Comparison of ENCODE assay signal across 25 cellular contexts in the genomic region with DNA sequence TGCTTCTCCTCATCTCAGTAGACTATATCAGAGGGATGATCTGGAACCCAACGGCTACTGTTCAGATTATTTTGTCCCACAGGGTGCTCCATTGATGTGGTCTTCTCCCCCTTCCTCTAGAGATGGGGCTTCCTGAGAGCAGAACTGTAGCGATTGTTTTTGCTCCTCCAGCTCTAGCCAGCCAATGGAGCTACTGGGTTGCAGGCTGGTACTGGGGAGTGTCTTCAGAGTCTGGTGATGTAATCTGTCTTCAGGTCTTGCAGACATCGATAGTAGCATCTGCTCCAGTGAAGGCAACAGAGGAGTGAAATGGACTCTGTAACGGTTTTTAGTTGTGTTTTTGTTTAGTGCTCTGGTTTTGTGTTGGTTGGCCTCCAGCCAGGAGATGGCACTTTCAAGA.
DNase-seq lines count a peak whose midpoint lies in the region; ATAC-seq and TF ChIP-seq lines count a peak whose summit lies in the region.
"Had no signal": no experiment of that assay in that cellular context is flagged by ENCODE, and none has a peak within 500 bp of the region (broad histone marks: within the 10 kb centered on the region; RNA-seq: fewer than 3 reads in every experiment).

No MANE protein-coding gene starts in this region.

- no peak for TF ChIP-seq POLR2A in suprapubic skin (IDR thresholded peaks at IDR 0.05)

- H3K4ac ChIP-seq in mesenchymal stem cell (ENCODE audit: low read depth in 1 of 2, low read length in 2 of 2): no peak overlapping the region

- no peak overlapping the region for H4K91ac ChIP-seq in mesenchymal stem cell (ENCODE audit: low read length)

- H3K36me3 Mint-ChIP-seq in activated CD4-positive, alpha-beta T cell treated with anti-CD3 and anti-CD28 coated beads, Interleukin-2, amount 10 ng/mL, durations not matched to agents 24 days and 14 days (ENCODE audit: low read depth): peaks cover 43% of the 10 kb centered on the region
- peaks cover 0 to 6% of the 10 kb centered on the region in 2 donors for H3K36me3 Mint-ChIP-seq in CD4-positive, alpha-beta memory T cell
- H3K36me3 Mint-ChIP-seq in activated CD4-positive, alpha-beta memory T cell treated with anti-CD3 and anti-CD28 coated beads for 36 hours: peaks cover 4% of the 10 kb centered on the region
- H3K36me3 Mint-ChIP-seq: CD4-positive, CD25-positive, alpha-beta regulatory T cell; stimulated activated memory B cell treated with anti-CD40 and anti-IgM and Interleukin-4, amounts not matched to agents 10 μg/mL and 1 μg/mL and 100 μg/mL, for 72 hours had no signal

- H3K4me2 ChIP-seq in mesenchymal stem cell (ENCODE audit: low read length, poor library complexity, severe bottlenecking): no peak overlapping the region
- H3K4me2 ChIP-seq: PC-9 had no signal

- no peaks in the 10 kb centered on the region for H3K27me3 Mint-ChIP-seq in activated CD4-positive, alpha-beta T cell treated with anti-CD3 and anti-CD28 coated beads, Interleukin-2, amount 10 ng/mL, durations not matched to agents 24 days and 14 days
- H3K27me3 Mint-ChIP-seq in CD4-positive, alpha-beta memory T cell: no peaks in the 10 kb centered on the region
- H3K27me3 Mint-ChIP-seq in activated CD4-positive, alpha-beta memory T cell treated with anti-CD3 and anti-CD28 coated beads for 36 hours: no peaks in the 10 kb centered on the region
- H3K27me3 Mint-ChIP-seq: CD4-positive, CD25-positive, alpha-beta regulatory T cell; central memory CD8-positive, alpha-beta T cell had no signal

- no peak overlapping the region for H2BK15ac ChIP-seq in mesenchymal stem cell (ENCODE audit: low read depth, poor library complexity, severe bottlenecking)

- CTCF ChIA-PET in CD4-positive, alpha-beta memory T cell (lab: Charles Lee; ENCODE audit: partially characterized antibody): interaction anchor here (1.2 to 1.6 kb wide), 2 partner anchors 14 to 110 kb away, joined by 3 read pairs; no protein-coding TSS in a partner anchor
- CTCF ChIA-PET in activated CD4-positive, alpha-beta memory T cell treated with anti-CD3 and anti-CD28 coated beads for 36 hours (lab: Charles Lee): interaction anchor here (0.7 kb wide), 1 partner anchor 111 kb away, joined by 3 read pairs; no protein-coding TSS in a partner anchor

- no peaks in the 10 kb centered on the region for H3K9me3 ChIP-seq in CD4-positive, alpha-beta memory T cell (ENCODE audit: control insufficient read depth in 1 of 2, low read length in 2 of 2)
- no peaks in the 10 kb centered on the region for H3K9me3 ChIP-seq in mesenchymal stem cell (ENCODE audit: control insufficient read depth, low read length)
- H3K9me3 ChIP-seq in suprapubic skin: no peaks in the 10 kb centered on the region
- H3K9me3 ChIP-seq: testis had no signal

- TF ChIP-seq EP300 in suprapubic skin (IDR thresholded peaks at IDR 0.05): no peak

- H2AK5ac ChIP-seq in mesenchymal stem cell (ENCODE audit: low read length, severe bottlenecking): no peak overlapping the region

- peaks cover 61% of the 10 kb centered on the region for H3K9me3 Mint-ChIP-seq in activated CD4-positive, alpha-beta T cell treated with anti-CD3 and anti-CD28 coated beads, Interleukin-2, amount 10 ng/mL, durations not matched to agents 24 days and 14 days
- peaks cover 2 to 32% (median 16%) of the 10 kb centered on the region in 8 donors for H3K9me3 Mint-ChIP-seq in CD4-positive, alpha-beta memory T cell
- peaks cover 34% of the 10 kb centered on the region for H3K9me3 Mint-ChIP-seq in activated CD4-positive, alpha-beta memory T cell treated with anti-CD3 and anti-CD28 coated beads for 36 hours
- H3K9me3 Mint-ChIP-seq: stimulated activated memory B cell treated with anti-CD40 and anti-IgM and Interleukin-4, amounts not matched to agents 10 μg/mL and 1 μg/mL and 100 μg/mL, for 72 hours had no signal

- no peak for ATAC-seq in GM21717 (IDR thresholded peaks at IDR 0.05; ENCODE audit: unreplicated experiment)
- ATAC-seq: left cardiac atrium; Right ventricle myocardium inferior; stimulated activated memory B cell treated with anti-CD40 and anti-IgM and Interleukin-4, amounts not matched to agents 10 μg/mL and 1 μg/mL and 100 μg/mL, for 72 hours had no signal

- no peak overlapping the region for H3K4me3 ChIP-seq in CD4-positive, alpha-beta memory T cell (ENCODE audit: low read length in 2 of 2)
- no peak overlapping the region for H3K4me3 ChIP-seq in mesenchymal stem cell (ENCODE audit: insufficient read depth in 1 of 2, low read depth in 1 of 2, low read length in 2 of 2)
- no peak overlapping the region for H3K4me3 ChIP-seq in suprapubic skin
- H3K4me3 ChIP-seq: lung, PC-9, testis had no signal

- H3K36me3 ChIP-seq in CD4-positive, alpha-beta memory T cell (ENCODE audit: insufficient read depth, low read length): no peaks in the 10 kb centered on the region
- no peaks in the 10 kb centered on the region for H3K36me3 ChIP-seq in mesenchymal stem cell (ENCODE audit: control insufficient read depth in 1 of 2, insufficient read depth in 2 of 2, low read depth in 1 of 2, low read length in 2 of 2)
- H3K36me3 ChIP-seq in suprapubic skin: no peaks in the 10 kb centered on the region

- no peak for TF ChIP-seq CTCF in suprapubic skin (IDR thresholded peaks at IDR 0.05)

- H3K27ac ChIP-seq in CD4-positive, alpha-beta memory T cell (ENCODE audit: low read depth, low read length): no peak overlapping the region
- H3K27ac ChIP-seq in mesenchymal stem cell (ENCODE audit: low read length, poor library complexity, severe bottlenecking): peak overlapping the region; percentile 75
- H3K27ac ChIP-seq in suprapubic skin: no peak overlapping the region
- H3K27ac ChIP-seq: PC-9, testis had no signal

- no peak overlapping the region for H3K23ac ChIP-seq in mesenchymal stem cell (ENCODE audit: low read length in 2 of 2)

- no peak overlapping the region for H2BK120ac ChIP-seq in mesenchymal stem cell (ENCODE audit: low read depth, low read length)

- H3K9ac ChIP-seq in mesenchymal stem cell (ENCODE audit: low read length): no peak overlapping the region

- H3K27ac Mint-ChIP-seq in activated CD4-positive, alpha-beta T cell treated with anti-CD3 and anti-CD28 coated beads, Interleukin-2, amount 10 ng/mL, durations not matched to agents 24 days and 14 days: peak overlapping the region; percentile 70
- peak overlapping the region in 4 of 7 donors; percentile 32 to 84 (median 80) for H3K27ac Mint-ChIP-seq in CD4-positive, alpha-beta memory T cell
- H3K27ac Mint-ChIP-seq in activated CD4-positive, alpha-beta memory T cell treated with anti-CD3 and anti-CD28 coated beads for 36 hours: peak overlapping the region; percentile 43
- H3K27ac Mint-ChIP-seq: CD4-positive, CD25-positive, alpha-beta regulatory T cell; endodermal cell; immature natural killer cell; nephron; stimulated activated memory B cell treated with anti-CD40 and anti-IgM and Interleukin-4, amounts not matched to agents 10 μg/mL and 1 μg/mL and 100 μg/mL, for 72 hours had no signal

- H3K4me1 Mint-ChIP-seq in activated CD4-positive, alpha-beta T cell treated with anti-CD3 and anti-CD28 coated beads, Interleukin-2, amount 10 ng/mL, durations not matched to agents 24 days and 14 days: peaks cover 21% of the 10 kb centered on the region
- peaks cover 18 to 51% (median 33%) of the 10 kb centered on the region in 4 donors for H3K4me1 Mint-ChIP-seq in CD4-positive, alpha-beta memory T cell
- peaks cover 44% of the 10 kb centered on the region for H3K4me1 Mint-ChIP-seq in activated CD4-positive, alpha-beta memory T cell treated with anti-CD3 and anti-CD28 coated beads for 36 hours (ENCODE audit: low read depth)
- H3K4me1 Mint-ChIP-seq: endodermal cell; immature natural killer cell; nephron; stimulated activated memory B cell treated with anti-CD40 and anti-IgM and Interleukin-4, amounts not matched to agents 10 μg/mL and 1 μg/mL and 100 μg/mL, for 72 hours had no signal

- H2AFZ ChIP-seq in mesenchymal stem cell (ENCODE audit: low read depth, low read length): no peak overlapping the region
- H2AFZ ChIP-seq: PC-9 had no signal

- no peak for DNase-seq in activated CD4-positive, alpha-beta T cell treated with anti-CD3 and anti-CD28 coated beads, Interleukin-2, amount 10 ng/mL, durations not matched to agents 24 days and 14 days
- DNase-seq in activated CD4-positive, alpha-beta T cell treated with anti-CD3 and anti-CD28 coated beads, Interleukin-2, amount 50 U/mL, for 4 hours: no peak
- DNase-seq in CD4-positive, alpha-beta memory T cell: peak in 3 of 5 donors; percentile 7 to 14 (median 10)
- DNase-seq in activated CD4-positive, alpha-beta memory T cell treated with anti-CD3 and anti-CD28 coated beads for 36 hours: no peak
- no peak for DNase-seq in mesenchymal stem cell
- DNase-seq in activated gamma-delta T cell treated with Interleukin-2 at 50 U/mL for 16 hours: no peak
- no peak for DNase-seq in suprapubic skin (ENCODE audit: low spot score in 2 of 2)
- DNase-seq: activated CD8-positive, alpha-beta memory T cell treated with anti-CD3 and anti-CD28 coated beads, Interleukin-2, amount 50 U/mL, for 48 hours; CD4-positive, CD25-positive, alpha-beta regulatory T cell; dermis blood vessel endothelial cell; EL; endodermal cell; immature natural killer cell; KBM-7; left cardiac atrium; NCI-H1092 treated with DMSO at 0.1 percent for 48 hours; NCI-H187; PC-9; testis had no signal

- H3K4me1 ChIP-seq in CD4-positive, alpha-beta memory T cell (ENCODE audit: insufficient read depth, low read length): no peaks in the 10 kb centered on the region
- H3K4me1 ChIP-seq in mesenchymal stem cell (ENCODE audit: control insufficient read depth, insufficient read depth, low read depth, low read length) (peaks cover 4% of the 10 kb centered on the region), suprapubic skin (no peaks in the 10 kb centered on the region)
- H3K4me1 ChIP-seq: testis had no signal

- 92% methylated on average over 4 of the region's 4 CpGs for WGBS in mesenchymal stem cell
- 86% methylated on average over 4 of the region's 4 CpGs for WGBS in suprapubic skin

- no peak overlapping the region for H2BK5ac ChIP-seq in mesenchymal stem cell (ENCODE audit: low read depth, low read length, poor library complexity, severe bottlenecking)

- no peak overlapping the region for H4K8ac ChIP-seq in mesenchymal stem cell (ENCODE audit: low read length)

- H3K4me3 Mint-ChIP-seq in activated CD4-positive, alpha-beta T cell treated with anti-CD3 and anti-CD28 coated beads, Interleukin-2, amount 10 ng/mL, durations not matched to agents 24 days and 14 days: no peak overlapping the region
- H3K4me3 Mint-ChIP-seq in CD4-positive, alpha-beta memory T cell: peak overlapping the region in 5 of 8 donors; percentile 9 to 52 (median 40)
- peak overlapping the region; percentile 27 for H3K4me3 Mint-ChIP-seq in activated CD4-positive, alpha-beta memory T cell treated with anti-CD3 and anti-CD28 coated beads for 36 hours
- H3K4me3 Mint-ChIP-seq: CD4-positive, CD25-positive, alpha-beta regulatory T cell; central memory CD8-positive, alpha-beta T cell; endodermal cell; immature natural killer cell; nephron; stimulated activated memory B cell treated with anti-CD40 and anti-IgM and Interleukin-4, amounts not matched to agents 10 μg/mL and 1 μg/mL and 100 μg/mL, for 72 hours had no signal

- no peak overlapping the region for H3K18ac ChIP-seq in mesenchymal stem cell (ENCODE audit: low read depth in 1 of 2, low read length in 2 of 2)

- H3K79me1 ChIP-seq in mesenchymal stem cell (replicated peaks; ENCODE audit: low read length, poor library complexity, severe bottlenecking): no peaks in the 10 kb centered on the region

- H2BK12ac ChIP-seq in mesenchymal stem cell (ENCODE audit: low read length in 2 of 2): no peak overlapping the region

- no peak overlapping the region for H3K14ac ChIP-seq in mesenchymal stem cell (ENCODE audit: low read length in 2 of 2)

- intact Hi-C loops in activated CD4-positive, alpha-beta T cell treated with anti-CD3 and anti-CD28 coated beads, Interleukin-2, amount 10 ng/mL, durations not matched to agents 24 days and 14 days (cut with micrococcal nuclease): no loop called here
- intact Hi-C loops in CD4-positive, alpha-beta memory T cell (cut with micrococcal nuclease): no loop called here
- intact Hi-C loops in activated CD4-positive, alpha-beta memory T cell treated with anti-CD3 and anti-CD28 coated beads for 36 hours (cut with micrococcal nuclease): no loop called here

- POLR2A ChIA-PET in CD4-positive, alpha-beta memory T cell (lab: Charles Lee; ENCODE audit: partially characterized antibody): interaction anchor here (1.3 kb wide), 1 partner anchor 29 kb away, joined by 4 read pairs; no protein-coding TSS in a partner anchor
- POLR2A ChIA-PET in activated CD4-positive, alpha-beta memory T cell treated with anti-CD3 and anti-CD28 coated beads for 36 hours (lab: Charles Lee): no interaction called here

- H3K27me3 ChIP-seq in CD4-positive, alpha-beta memory T cell (ENCODE audit: insufficient read depth, low read length): no peaks in the 10 kb centered on the region
- no peaks in the 10 kb centered on the region for H3K27me3 ChIP-seq in mesenchymal stem cell (ENCODE audit: control insufficient read depth in 1 of 2, insufficient read depth in 1 of 2, low read length in 2 of 2)
- H3K27me3 ChIP-seq in suprapubic skin: no peaks in the 10 kb centered on the region
- H3K27me3 ChIP-seq: testis had no signal

Comparison
In these comparisons a context has a peak if more than half of its experiments do, and no peak if none do; other contexts are left out.
1. DNase-seq: peak in CD4-positive, alpha-beta memory T cell (3 of 5); none in activated CD4-positive, alpha-beta T cell treated with anti-CD3 and anti-CD28 coated beads, Interleukin-2, amount 10 ng/mL, durations not matched to agents 24 days and 14 days (single experiment), activated CD4-positive, alpha-beta T cell treated with anti-CD3 and anti-CD28 coated beads, Interleukin-2, amount 50 U/mL, for 4 hours (0 of 2), activated CD4-positive, alpha-beta memory T cell treated with anti-CD3 and anti-CD28 coated beads for 36 hours (single experiment), mesenchymal stem cell (single experiment), activated gamma-delta T cell treated with Interleukin-2 at 50 U/mL for 16 hours (single experiment) and suprapubic skin (0 of 2).
2. Peak in every context shown above with its lines, with median percentiles within 50 percentile points of each other: H3K27ac Mint-ChIP-seq.